ENCODE assay signal across 1 cellular context in the genomic region with DNA sequence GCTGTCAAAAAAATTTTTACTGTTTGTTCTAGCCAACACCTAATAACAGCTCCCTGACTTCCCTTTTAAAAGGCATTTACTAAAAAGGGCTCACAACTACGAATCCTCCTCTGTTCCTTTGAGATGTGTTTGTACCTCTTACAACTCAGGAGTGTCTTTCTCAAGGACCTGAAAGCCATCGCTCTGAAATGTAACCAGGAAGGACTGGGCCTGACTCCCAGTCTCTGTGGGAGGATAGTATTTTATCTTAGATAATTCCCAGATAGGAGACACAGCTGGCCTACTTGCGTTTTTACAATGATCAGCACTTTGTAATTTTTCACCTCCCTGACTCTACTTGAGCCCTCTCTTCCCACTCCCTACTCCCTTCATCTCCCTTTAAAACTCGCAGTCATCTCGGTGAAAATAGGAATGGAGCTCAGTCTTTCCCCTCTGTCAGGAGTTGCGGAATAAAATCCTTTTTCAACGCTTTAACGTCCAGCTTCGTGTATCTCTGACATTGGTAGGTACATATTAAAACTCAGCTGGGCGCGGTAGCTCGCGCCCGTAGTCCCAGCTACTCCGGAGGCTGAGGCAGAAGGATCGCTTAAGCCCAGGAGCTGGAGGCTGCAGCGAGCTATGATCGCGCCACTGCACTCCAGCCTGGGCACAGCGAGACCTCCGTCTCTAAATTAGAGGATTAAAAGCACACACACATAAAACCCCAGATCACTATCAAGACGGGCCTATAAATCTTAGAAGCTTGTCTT.
TF ChIP-seq lines count a peak whose summit lies in the region.

No MANE protein-coding gene starts in this region.

TF ChIP-seq in HepG2, 621 proteins besides CTCF, POLR2A, EP300 and RAD21 (continues in another document):
- peak; percentile 40 for TF ChIP-seq RBM22 (optimal IDR thresholded peaks at IDR 0.05; ENCODE audit: low read length)
- TF ChIP-seq REST (IDR thresholded peaks at IDR 0.05; ENCODE audit: borderline replicate concordance in 1 of 2, low read depth in 1 of 2, low read length in 2 of 2), result 0 out of 4 replicates have a peak, but pooled peaks of 1 of the 2 experiments have one; percentile 17
- 0 out of 2 replicates have a peak, but pooled peaks have one; percentile 34 for TF ChIP-seq NFIC (IDR thresholded peaks at IDR 0.05; ENCODE audit: low read length)
- TF ChIP-seq, protein P1, sequence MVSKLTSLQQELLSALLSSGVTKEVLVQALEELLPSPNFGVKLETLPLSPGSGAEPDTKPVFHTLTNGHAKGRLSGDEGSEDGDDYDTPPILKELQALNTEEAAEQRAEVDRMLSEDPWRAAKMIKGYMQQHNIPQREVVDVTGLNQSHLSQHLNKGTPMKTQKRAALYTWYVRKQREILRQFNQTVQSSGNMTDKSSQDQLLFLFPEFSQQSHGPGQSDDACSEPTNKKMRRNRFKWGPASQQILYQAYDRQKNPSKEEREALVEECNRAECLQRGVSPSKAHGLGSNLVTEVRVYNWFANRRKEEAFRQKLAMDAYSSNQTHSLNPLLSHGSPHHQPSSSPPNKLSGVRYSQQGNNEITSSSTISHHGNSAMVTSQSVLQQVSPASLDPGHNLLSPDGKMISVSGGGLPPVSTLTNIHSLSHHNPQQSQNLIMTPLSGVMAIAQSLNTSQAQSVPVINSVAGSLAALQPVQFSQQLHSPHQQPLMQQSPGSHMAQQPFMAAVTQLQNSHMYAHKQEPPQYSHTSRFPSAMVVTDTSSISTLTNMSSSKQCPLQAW (CRISPR knock-in tag; IDR thresholded peaks at IDR 0.05), result peak; percentile 12; the same call in 1 of the 2 replicates
- TF ChIP-seq, protein P2, sequence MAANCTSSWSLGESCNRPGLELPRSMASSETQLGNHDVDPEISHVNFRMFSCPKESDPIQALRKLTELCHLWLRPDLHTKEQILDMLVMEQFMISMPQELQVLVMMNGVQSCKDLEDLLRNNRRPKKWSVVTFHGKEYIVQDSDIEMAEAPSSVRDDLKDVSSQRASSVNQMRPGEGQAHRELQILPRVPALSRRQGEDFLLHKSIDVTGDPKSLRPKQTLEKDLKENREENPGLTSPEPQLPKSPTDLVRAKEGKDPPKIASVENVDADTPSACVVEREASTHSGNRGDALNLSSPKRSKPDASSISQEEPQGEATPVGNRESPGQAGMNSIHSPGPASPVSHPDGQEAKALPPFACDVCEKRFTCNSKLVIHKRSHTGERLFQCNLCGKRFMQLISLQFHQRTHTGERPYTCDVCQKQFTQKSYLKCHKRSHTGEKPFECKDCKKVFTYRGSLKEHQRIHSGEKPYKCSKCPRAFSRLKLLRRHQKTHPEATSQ (CRISPR knock-in tag; IDR thresholded peaks at IDR 0.05; ENCODE audit: borderline replicate concordance), result peak; percentile 23; the same call in 1 of the 2 replicates
- TF ChIP-seq, protein P3, sequence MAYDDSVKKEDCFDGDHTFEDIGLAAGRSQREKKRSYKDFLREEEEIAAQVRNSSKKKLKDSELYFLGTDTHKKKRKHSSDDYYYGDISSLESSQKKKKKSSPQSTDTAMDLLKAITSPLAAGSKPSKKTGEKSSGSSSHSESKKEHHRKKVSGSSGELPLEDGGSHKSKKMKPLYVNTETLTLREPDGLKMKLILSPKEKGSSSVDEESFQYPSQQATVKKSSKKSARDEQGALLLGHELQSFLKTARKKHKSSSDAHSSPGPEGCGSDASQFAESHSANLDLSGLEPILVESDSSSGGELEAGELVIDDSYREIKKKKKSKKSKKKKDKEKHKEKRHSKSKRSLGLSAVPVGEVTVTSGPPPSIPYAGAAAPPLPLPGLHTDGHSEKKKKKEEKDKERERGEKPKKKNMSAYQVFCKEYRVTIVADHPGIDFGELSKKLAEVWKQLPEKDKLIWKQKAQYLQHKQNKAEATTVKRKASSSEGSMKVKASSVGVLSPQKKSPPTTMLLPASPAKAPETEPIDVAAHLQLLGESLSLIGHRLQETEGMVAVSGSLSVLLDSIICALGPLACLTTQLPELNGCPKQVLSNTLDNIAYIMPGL (CRISPR knock-in tag; IDR thresholded peaks at IDR 0.05; ENCODE audit: borderline replicate concordance in 1 of 2, low read depth in 1 of 2), result peak in 1 of 2 experiments; percentile 25; a peak in 1 of 4 replicates
- no peak for TF ChIP-seq ZNF629 (CRISPR knock-in tag; conservative IDR thresholded peaks at IDR 0.05)
- no peak for TF ChIP-seq ZNF138 (CRISPR knock-in tag; IDR thresholded peaks at IDR 0.05; ENCODE audit: low read depth)
- TF ChIP-seq SOX6 (IDR thresholded peaks at IDR 0.05), result no peak
- TF ChIP-seq SOX6 (CRISPR knock-in tag; IDR thresholded peaks at IDR 0.05), result 0 out of 2 replicates have a peak, but pooled peaks have one; percentile 42
- TF ChIP-seq ZNF800 (CRISPR knock-in tag; IDR thresholded peaks at IDR 0.05), result peak; percentile 12; the same call in 1 of the 2 replicates
- TF ChIP-seq TGIF2 (CRISPR knock-in tag; IDR thresholded peaks at IDR 0.05), result no peak
- TF ChIP-seq SSRP1 (CRISPR knock-in tag; IDR thresholded peaks at IDR 0.05), result 0 out of 2 replicates have a peak, but pooled peaks have one; percentile 33
- TF ChIP-seq ADNP (CRISPR knock-in tag; IDR thresholded peaks at IDR 0.05), result no peak
- TF ChIP-seq ZFP62 (CRISPR knock-in tag; IDR thresholded peaks at IDR 0.05), result no peak
- TF ChIP-seq TBL1XR1 (IDR thresholded peaks at IDR 0.05; ENCODE audit: borderline replicate concordance, low read length, partially characterized antibody), result no peak
- TF ChIP-seq POGZ (CRISPR knock-in tag; IDR thresholded peaks at IDR 0.05), result 0 out of 2 replicates have a peak, but pooled peaks have one; percentile 46
- TF ChIP-seq ZNF20 (CRISPR knock-in tag; IDR thresholded peaks at IDR 0.05), result 0 out of 2 replicates have a peak, but pooled peaks have one; percentile 43
- TF ChIP-seq ZBTB20 (CRISPR knock-in tag; IDR thresholded peaks at IDR 0.05; ENCODE audit: borderline replicate concordance, low read depth), result peak; percentile 17; the same call in 1 of the 2 replicates
- TF ChIP-seq REL (CRISPR knock-in tag; conservative IDR thresholded peaks at IDR 0.05), result no peak
- no peak for TF ChIP-seq ZNF282 (IDR thresholded peaks at IDR 0.05; ENCODE audit: partially characterized antibody)
- TF ChIP-seq RARG (CRISPR knock-in tag; IDR thresholded peaks at IDR 0.05; ENCODE audit: low read depth), result no peak
- peak; percentile 57; the same call in 1 of the 2 replicates for TF ChIP-seq POLR2G (IDR thresholded peaks at IDR 0.05; ENCODE audit: low read depth, low read length)
- TF ChIP-seq TARDBP (CRISPR knock-in tag; IDR thresholded peaks at IDR 0.05), result peak; percentile 35; the same call in 1 of the 2 replicates
- TF ChIP-seq FOXJ3 (CRISPR knock-in tag; IDR thresholded peaks at IDR 0.05; ENCODE audit: borderline replicate concordance), result 0 out of 2 replicates have a peak, but pooled peaks have one; percentile 26
- no peak for TF ChIP-seq HOXA7 (CRISPR knock-in tag; IDR thresholded peaks at IDR 0.05)
- 0 out of 2 replicates have a peak, but pooled peaks have one; percentile 42 for TF ChIP-seq E2F2 (CRISPR knock-in tag; IDR thresholded peaks at IDR 0.05; ENCODE audit: borderline replicate concordance)
- TF ChIP-seq RBFOX2 (IDR thresholded peaks at IDR 0.05; ENCODE audit: low read depth, low read length), result peak; percentile 69
- 0 out of 2 replicates have a peak, but pooled peaks have one; percentile 23 for TF ChIP-seq CAMTA2 (CRISPR knock-in tag; IDR thresholded peaks at IDR 0.05; ENCODE audit: borderline replicate concordance)
- 0 out of 2 replicates have a peak, but pooled peaks have one; percentile 35 for TF ChIP-seq ZBTB34 (CRISPR knock-in tag; IDR thresholded peaks at IDR 0.05)
- peak; percentile 10; the same call in 1 of the 2 replicates for TF ChIP-seq ZNF33A (CRISPR knock-in tag; IDR thresholded peaks at IDR 0.05; ENCODE audit: borderline replicate concordance)
- TF ChIP-seq ZBTB33 (CRISPR knock-in tag; IDR thresholded peaks at IDR 0.05), result peak; percentile 53; the same call in 1 of the 2 replicates
- peak; percentile 88 for TF ChIP-seq ZMYM3 (CRISPR knock-in tag; IDR thresholded peaks at IDR 0.05)
- no peak for TF ChIP-seq FOSL2 (CRISPR knock-in tag; IDR thresholded peaks at IDR 0.05)
- TF ChIP-seq HNRNPH1 (optimal IDR thresholded peaks at IDR 0.05; ENCODE audit: low read depth, low read length), result peak; percentile 13
- 0 out of 2 replicates have a peak, but pooled peaks have one; percentile 66 for TF ChIP-seq ARID2 (CRISPR knock-in tag; IDR thresholded peaks at IDR 0.05; ENCODE audit: borderline replicate concordance)
- no peak for TF ChIP-seq JDP2 (CRISPR knock-in tag; IDR thresholded peaks at IDR 0.05; ENCODE audit: borderline replicate concordance)
- peak; percentile 33; the same call in 1 of the 2 replicates for TF ChIP-seq ZNF746 (CRISPR knock-in tag; IDR thresholded peaks at IDR 0.05)
- peak; percentile 34; the same call in 1 of the 2 replicates for TF ChIP-seq ZNF569 (CRISPR knock-in tag; IDR thresholded peaks at IDR 0.05; ENCODE audit: borderline replicate concordance)
- peak; percentile 13; the same call in 1 of the 2 replicates for TF ChIP-seq RARA (CRISPR knock-in tag; IDR thresholded peaks at IDR 0.05)
- peak; percentile 69 to 75 for TF ChIP-seq MAFK (conservative IDR thresholded peaks at IDR 0.05 in 1 of 2, IDR thresholded peaks at IDR 0.05 in 1 of 2; ENCODE audit: low read length in 2 of 2)
